1 cellular context compared by ENCODE assay signal in the genomic region with DNA sequence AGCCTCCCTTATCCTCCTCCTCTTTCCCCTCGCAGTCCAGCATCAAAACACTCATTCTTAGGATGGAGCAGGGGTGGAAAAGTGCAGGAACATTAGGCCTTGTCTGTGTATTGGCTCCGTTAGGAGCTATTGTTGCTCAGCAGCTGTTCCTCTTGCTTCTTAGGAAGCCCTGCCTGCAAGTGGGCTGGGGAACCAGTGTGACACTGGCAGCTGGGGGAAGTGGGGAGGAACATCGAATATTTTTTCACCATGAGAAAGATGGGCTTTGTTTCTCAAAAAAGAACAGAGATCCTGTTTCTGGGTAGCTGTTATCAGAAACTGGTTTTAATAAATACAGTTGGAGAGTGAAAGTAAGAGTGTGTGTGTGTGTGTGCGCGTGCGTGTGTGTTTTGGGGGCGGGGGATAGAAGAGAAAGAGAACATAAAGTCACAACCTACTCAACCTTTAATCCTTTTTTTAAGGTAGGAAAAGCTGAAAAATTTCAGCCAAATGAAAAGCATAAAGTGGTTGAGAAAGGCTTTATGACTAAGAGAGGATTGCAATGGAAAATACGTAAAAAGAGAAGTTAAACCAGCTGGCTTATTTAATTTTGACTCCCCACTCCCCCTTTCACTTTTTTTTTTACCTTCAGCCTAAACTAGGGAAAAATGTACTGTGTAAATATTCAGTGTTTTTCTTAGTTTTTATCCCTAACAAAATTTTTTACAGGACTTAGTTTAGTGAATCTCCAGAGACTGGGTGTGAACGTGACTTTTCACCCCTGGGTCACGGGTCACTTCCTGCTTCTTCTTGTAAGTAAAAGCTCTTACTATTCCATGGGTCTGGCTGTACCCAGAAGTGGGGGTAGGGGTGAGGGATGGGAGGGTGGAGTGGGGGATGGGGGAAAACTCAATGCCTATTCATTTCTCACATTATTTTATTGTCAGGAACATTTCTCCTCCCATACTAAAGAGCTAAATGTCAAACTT.
A peak's percentile ranks its signal among the peaks of the same experiment; 100 is the strongest.
TF ChIP-seq lines count a peak whose summit lies in the region.

No MANE protein-coding gene starts in this region.

TF ChIP-seq in GM12878, 131 proteins besides CTCF, POLR2A, EP300 and RAD21 (continued from another document and continues in another):
- TF ChIP-seq, protein P1, sequence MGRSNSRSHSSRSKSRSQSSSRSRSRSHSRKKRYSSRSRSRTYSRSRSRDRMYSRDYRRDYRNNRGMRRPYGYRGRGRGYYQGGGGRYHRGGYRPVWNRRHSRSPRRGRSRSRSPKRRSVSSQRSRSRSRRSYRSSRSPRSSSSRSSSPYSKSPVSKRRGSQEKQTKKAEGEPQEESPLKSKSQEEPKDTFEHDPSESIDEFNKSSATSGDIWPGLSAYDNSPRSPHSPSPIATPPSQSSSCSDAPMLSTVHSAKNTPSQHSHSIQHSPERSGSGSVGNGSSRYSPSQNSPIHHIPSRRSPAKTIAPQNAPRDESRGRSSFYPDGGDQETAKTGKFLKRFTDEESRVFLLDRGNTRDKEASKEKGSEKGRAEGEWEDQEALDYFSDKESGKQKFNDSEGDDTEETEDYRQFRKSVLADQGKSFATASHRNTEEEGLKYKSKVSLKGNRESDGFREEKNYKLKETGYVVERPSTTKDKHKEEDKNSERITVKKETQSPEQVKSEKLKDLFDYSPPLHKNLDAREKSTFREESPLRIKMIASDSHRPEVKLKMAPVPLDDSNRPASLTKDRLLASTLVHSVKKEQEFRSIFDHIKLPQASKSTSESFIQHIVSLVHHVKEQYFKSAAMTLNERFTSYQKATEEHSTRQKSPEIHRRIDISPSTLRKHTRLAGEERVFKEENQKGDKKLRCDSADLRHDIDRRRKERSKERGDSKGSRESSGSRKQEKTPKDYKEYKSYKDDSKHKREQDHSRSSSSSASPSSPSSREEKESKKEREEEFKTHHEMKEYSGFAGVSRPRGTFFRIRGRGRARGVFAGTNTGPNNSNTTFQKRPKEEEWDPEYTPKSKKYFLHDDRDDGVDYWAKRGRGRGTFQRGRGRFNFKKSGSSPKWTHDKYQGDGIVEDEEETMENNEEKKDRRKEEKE (IDR thresholded peaks at IDR 0.05): no peak
- TF ChIP-seq ESRRA (IDR thresholded peaks at IDR 0.05; ENCODE audit: low read length) (no peak), ZNF622 (IDR thresholded peaks at IDR 0.05) (no peak), FOS (IDR thresholded peaks at IDR 0.05; ENCODE audit: borderline replicate concordance, extremely low read depth, insufficient read length) (no peak), ZNF217 (IDR thresholded peaks at IDR 0.05) (no peak; the same call in 1 of the 2 replicates), HDGF (IDR thresholded peaks at IDR 0.05) (no peak), BHLHE40 (IDR thresholded peaks at IDR 0.05; ENCODE audit: borderline replicate concordance in 1 of 2, low read depth in 2 of 2, low read length in 1 of 2) (peak; percentile 75 to 86), BACH1 (IDR thresholded peaks at IDR 0.05; ENCODE audit: borderline replicate concordance) (no peak), ASH2L (IDR thresholded peaks at IDR 0.05; ENCODE audit: borderline replicate concordance, low read depth) (peak; percentile 62; the same call in 1 of the 2 replicates), TCF12 (IDR thresholded peaks at IDR 0.05; ENCODE audit: low read depth, low read length) (peak; percentile 86; the same call in 1 of the 2 replicates), RBBP5 (conservative IDR thresholded peaks at IDR 0.05) (no peak), POLR2AphosphoS5 (IDR thresholded peaks at IDR 0.05; ENCODE audit: low read length) (no peak; the same call in 1 of the 2 replicates), TCF7 (IDR thresholded peaks at IDR 0.05; ENCODE audit: borderline replicate concordance) (no peak), ZNF384 (IDR thresholded peaks at IDR 0.05; ENCODE audit: borderline replicate concordance, low read depth, low read length) (peak; percentile 34; the same call in 1 of the 2 replicates), MYC (IDR thresholded peaks at IDR 0.05; ENCODE audit: insufficient read depth, insufficient read length, insufficient replicate concordance, low read length, severe bottlenecking) (no peak), POLR2AphosphoS2 (IDR thresholded peaks at IDR 0.05; ENCODE audit: low read depth, low read length) (no peak), NRF1 (conservative IDR thresholded peaks at IDR 0.05; ENCODE audit: low read depth, low read length) (no peak), HCFC1 (IDR thresholded peaks at IDR 0.05; ENCODE audit: low read length) (no peak), SMARCA5 (IDR thresholded peaks at IDR 0.05) (0 out of 2 replicates have a peak, but pooled peaks have one; percentile 70), RFX5 (IDR thresholded peaks at IDR 0.05; ENCODE audit: low read depth, low read length) (no peak), ZBED1 (IDR thresholded peaks at IDR 0.05; ENCODE audit: borderline replicate concordance) (0 out of 2 replicates have a peak, but pooled peaks have one; percentile 61), NR2C1 (IDR thresholded peaks at IDR 0.05) (peak; percentile 93), FOXK2 (IDR thresholded peaks at IDR 0.05) (no peak), CREB1 (IDR thresholded peaks at IDR 0.05; ENCODE audit: low read depth) (peak; percentile 52; the same call in 1 of the 2 replicates), TAF1 (IDR thresholded peaks at IDR 0.05; ENCODE audit: borderline replicate concordance, low read depth, low read length) (no peak), MYB (IDR thresholded peaks at IDR 0.05; ENCODE audit: borderline replicate concordance, low read depth, low read length) (no peak)
- TF ChIP-seq, protein P2, sequence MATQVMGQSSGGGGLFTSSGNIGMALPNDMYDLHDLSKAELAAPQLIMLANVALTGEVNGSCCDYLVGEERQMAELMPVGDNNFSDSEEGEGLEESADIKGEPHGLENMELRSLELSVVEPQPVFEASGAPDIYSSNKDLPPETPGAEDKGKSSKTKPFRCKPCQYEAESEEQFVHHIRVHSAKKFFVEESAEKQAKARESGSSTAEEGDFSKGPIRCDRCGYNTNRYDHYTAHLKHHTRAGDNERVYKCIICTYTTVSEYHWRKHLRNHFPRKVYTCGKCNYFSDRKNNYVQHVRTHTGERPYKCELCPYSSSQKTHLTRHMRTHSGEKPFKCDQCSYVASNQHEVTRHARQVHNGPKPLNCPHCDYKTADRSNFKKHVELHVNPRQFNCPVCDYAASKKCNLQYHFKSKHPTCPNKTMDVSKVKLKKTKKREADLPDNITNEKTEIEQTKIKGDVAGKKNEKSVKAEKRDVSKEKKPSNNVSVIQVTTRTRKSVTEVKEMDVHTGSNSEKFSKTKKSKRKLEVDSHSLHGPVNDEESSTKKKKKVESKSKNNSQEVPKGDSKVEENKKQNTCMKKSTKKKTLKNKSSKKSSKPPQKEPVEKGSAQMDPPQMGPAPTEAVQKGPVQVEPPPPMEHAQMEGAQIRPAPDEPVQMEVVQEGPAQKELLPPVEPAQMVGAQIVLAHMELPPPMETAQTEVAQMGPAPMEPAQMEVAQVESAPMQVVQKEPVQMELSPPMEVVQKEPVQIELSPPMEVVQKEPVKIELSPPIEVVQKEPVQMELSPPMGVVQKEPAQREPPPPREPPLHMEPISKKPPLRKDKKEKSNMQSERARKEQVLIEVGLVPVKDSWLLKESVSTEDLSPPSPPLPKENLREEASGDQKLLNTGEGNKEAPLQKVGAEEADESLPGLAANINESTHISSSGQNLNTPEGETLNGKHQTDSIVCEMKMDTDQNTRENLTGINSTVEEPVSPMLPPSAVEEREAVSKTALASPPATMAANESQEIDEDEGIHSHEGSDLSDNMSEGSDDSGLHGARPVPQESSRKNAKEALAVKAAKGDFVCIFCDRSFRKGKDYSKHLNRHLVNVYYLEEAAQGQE (IDR thresholded peaks at IDR 0.05; ENCODE audit: low read depth, low read length): no peak
- TF ChIP-seq, protein P3, sequence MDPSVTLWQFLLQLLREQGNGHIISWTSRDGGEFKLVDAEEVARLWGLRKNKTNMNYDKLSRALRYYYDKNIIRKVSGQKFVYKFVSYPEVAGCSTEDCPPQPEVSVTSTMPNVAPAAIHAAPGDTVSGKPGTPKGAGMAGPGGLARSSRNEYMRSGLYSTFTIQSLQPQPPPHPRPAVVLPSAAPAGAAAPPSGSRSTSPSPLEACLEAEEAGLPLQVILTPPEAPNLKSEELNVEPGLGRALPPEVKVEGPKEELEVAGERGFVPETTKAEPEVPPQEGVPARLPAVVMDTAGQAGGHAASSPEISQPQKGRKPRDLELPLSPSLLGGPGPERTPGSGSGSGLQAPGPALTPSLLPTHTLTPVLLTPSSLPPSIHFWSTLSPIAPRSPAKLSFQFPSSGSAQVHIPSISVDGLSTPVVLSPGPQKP (IDR thresholded peaks at IDR 0.05; ENCODE audit: low read depth, low read length): peak; percentile 10; the same call in 1 of the 2 replicates
- TF ChIP-seq, protein P4, sequence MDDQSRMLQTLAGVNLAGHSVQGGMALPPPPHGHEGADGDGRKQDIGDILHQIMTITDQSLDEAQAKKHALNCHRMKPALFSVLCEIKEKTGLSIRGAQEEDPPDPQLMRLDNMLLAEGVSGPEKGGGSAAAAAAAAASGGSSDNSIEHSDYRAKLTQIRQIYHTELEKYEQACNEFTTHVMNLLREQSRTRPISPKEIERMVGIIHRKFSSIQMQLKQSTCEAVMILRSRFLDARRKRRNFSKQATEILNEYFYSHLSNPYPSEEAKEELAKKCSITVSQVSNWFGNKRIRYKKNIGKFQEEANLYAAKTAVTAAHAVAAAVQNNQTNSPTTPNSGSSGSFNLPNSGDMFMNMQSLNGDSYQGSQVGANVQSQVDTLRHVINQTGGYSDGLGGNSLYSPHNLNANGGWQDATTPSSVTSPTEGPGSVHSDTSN (IDR thresholded peaks at IDR 0.05; ENCODE audit: insufficient replicate concordance, low read depth, low read length): no peak
- TF ChIP-seq, protein P5, sequence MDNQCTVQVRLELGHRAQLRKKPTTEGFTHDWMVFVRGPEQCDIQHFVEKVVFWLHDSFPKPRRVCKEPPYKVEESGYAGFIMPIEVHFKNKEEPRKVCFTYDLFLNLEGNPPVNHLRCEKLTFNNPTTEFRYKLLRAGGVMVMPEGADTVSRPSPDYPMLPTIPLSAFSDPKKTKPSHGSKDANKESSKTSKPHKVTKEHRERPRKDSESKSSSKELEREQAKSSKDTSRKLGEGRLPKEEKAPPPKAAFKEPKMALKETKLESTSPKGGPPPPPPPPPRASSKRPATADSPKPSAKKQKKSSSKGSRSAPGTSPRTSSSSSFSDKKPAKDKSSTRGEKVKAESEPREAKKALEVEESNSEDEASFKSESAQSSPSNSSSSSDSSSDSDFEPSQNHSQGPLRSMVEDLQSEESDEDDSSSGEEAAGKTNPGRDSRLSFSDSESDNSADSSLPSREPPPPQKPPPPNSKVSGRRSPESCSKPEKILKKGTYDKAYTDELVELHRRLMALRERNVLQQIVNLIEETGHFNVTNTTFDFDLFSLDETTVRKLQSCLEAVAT (IDR thresholded peaks at IDR 0.05): peak; percentile 88
- TF ChIP-seq, protein P6, sequence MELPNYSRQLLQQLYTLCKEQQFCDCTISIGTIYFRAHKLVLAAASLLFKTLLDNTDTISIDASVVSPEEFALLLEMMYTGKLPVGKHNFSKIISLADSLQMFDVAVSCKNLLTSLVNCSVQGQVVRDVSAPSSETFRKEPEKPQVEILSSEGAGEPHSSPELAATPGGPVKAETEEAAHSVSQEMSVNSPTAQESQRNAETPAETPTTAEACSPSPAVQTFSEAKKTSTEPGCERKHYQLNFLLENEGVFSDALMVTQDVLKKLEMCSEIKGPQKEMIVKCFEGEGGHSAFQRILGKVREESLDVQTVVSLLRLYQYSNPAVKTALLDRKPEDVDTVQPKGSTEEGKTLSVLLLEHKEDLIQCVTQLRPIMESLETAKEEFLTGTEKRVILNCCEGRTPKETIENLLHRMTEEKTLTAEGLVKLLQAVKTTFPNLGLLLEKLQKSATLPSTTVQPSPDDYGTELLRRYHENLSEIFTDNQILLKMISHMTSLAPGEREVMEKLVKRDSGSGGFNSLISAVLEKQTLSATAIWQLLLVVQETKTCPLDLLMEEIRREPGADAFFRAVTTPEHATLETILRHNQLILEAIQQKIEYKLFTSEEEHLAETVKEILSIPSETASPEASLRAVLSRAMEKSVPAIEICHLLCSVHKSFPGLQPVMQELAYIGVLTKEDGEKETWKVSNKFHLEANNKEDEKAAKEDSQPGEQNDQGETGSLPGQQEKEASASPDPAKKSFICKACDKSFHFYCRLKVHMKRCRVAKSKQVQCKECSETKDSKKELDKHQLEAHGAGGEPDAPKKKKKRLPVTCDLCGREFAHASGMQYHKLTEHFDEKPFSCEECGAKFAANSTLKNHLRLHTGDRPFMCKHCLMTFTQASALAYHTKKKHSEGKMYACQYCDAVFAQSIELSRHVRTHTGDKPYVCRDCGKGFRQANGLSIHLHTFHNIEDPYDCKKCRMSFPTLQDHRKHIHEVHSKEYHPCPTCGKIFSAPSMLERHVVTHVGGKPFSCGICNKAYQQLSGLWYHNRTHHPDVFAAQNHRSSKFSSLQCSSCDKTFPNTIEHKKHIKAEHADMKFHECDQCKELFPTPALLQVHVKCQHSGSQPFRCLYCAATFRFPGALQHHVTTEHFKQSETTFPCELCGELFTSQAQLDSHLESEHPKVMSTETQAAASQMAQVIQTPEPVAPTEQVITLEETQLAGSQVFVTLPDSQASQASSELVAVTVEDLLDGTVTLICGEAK (IDR thresholded peaks at IDR 0.05; ENCODE audit: borderline replicate concordance): peak; percentile 51; the same call in 1 of the 2 replicates
- TF ChIP-seq, protein P7, sequence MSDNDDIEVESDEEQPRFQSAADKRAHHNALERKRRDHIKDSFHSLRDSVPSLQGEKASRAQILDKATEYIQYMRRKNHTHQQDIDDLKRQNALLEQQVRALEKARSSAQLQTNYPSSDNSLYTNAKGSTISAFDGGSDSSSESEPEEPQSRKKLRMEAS (IDR thresholded peaks at IDR 0.05; ENCODE audit: low read depth, low read length): no peak
- TF ChIP-seq, protein P8, sequence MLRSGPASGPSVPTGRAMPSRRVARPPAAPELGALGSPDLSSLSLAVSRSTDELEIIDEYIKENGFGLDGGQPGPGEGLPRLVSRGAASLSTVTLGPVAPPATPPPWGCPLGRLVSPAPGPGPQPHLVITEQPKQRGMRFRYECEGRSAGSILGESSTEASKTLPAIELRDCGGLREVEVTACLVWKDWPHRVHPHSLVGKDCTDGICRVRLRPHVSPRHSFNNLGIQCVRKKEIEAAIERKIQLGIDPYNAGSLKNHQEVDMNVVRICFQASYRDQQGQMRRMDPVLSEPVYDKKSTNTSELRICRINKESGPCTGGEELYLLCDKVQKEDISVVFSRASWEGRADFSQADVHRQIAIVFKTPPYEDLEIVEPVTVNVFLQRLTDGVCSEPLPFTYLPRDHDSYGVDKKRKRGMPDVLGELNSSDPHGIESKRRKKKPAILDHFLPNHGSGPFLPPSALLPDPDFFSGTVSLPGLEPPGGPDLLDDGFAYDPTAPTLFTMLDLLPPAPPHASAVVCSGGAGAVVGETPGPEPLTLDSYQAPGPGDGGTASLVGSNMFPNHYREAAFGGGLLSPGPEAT (IDR thresholded peaks at IDR 0.05; ENCODE audit: low read depth): peak; percentile 80
- TF ChIP-seq, protein P9, sequence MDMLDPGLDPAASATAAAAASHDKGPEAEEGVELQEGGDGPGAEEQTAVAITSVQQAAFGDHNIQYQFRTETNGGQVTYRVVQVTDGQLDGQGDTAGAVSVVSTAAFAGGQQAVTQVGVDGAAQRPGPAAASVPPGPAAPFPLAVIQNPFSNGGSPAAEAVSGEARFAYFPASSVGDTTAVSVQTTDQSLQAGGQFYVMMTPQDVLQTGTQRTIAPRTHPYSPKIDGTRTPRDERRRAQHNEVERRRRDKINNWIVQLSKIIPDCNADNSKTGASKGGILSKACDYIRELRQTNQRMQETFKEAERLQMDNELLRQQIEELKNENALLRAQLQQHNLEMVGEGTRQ (IDR thresholded peaks at IDR 0.05; ENCODE audit: borderline replicate concordance, low read depth, low read length): no peak
